ENCODE assay signal across 13 cellular contexts in genomic region chr1:223721658-223722606, GRCh38. TPM values are rescaled to one million over a fixed set of nuclear protein-coding genes. Genes with fewer than 3 reads are reported as not detected.
DNase-seq lines count a peak whose midpoint lies in the region; TF ChIP-seq lines count a peak whose summit lies in the region.
"Had no signal": no experiment of that assay in that cellular context is flagged by ENCODE, and none has a peak within 500 bp of the region (broad histone marks: within the 10 kb centered on the region; RNA-seq: fewer than 3 reads in every experiment).

No MANE protein-coding gene starts in this region.

- TF ChIP-seq CTCF in breast epithelium (IDR thresholded peaks at IDR 0.05) (no peak), tibial nerve (IDR thresholded peaks at IDR 0.05) (no peak)

- TF ChIP-seq EP300 in tibial nerve (IDR thresholded peaks at IDR 0.05): no peak

- H3K27me3 ChIP-seq in breast epithelium (no peaks in the 10 kb centered on the region), muscle layer of duodenum (ENCODE audit: low read depth, low read length) (no peaks in the 10 kb centered on the region), tibial nerve (no peaks in the 10 kb centered on the region)

- H3K27ac ChIP-seq in breast epithelium (peak overlapping the region; percentile 87 to 93), muscle layer of duodenum (ENCODE audit: low read length) (peak overlapping the region; percentile 78), tibial nerve (peak overlapping the region in 3 of 4 donors; percentile 50 to 71 (median 64))
- H3K27ac ChIP-seq: HL-60 had no signal

- H3K27me3 Mint-ChIP-seq in activated CD4-positive, alpha-beta memory T cell treated with anti-CD3 and anti-CD28 coated beads, Interleukin-2, amount 10 ng/mL, durations not matched to agents 7 days and 5 days: no peaks in the 10 kb centered on the region
- no peaks in the 10 kb centered on the region for H3K27me3 Mint-ChIP-seq in activated CD4-positive, alpha-beta memory T cell treated with anti-CD3 and anti-CD28 coated beads for 36 hours

- CTCF ChIA-PET in activated CD4-positive, alpha-beta memory T cell treated with anti-CD3 and anti-CD28 coated beads, Interleukin-2, amount 10 ng/mL, durations not matched to agents 7 days and 5 days (lab: Charles Lee): interaction anchor here (0.7 to 1.5 kb wide), 2 partner anchors 24 to 472 kb away, joined by 4 to 6 read pairs; no protein-coding TSS in a partner anchor
- CTCF ChIA-PET in activated CD4-positive, alpha-beta memory T cell treated with anti-CD3 and anti-CD28 coated beads for 36 hours (lab: Charles Lee): interaction anchor here (1.2 to 1.4 kb wide), 2 partner anchors 10 to 27 kb away, joined by 5 read pairs; partner anchors contain the start of gene CAPN2

- TF ChIP-seq POLR2A in breast epithelium (IDR thresholded peaks at IDR 0.05) (no peak), tibial nerve (IDR thresholded peaks at IDR 0.05) (no peak)

- peaks cover 90% of the 10 kb centered on the region for H3K36me3 Mint-ChIP-seq in activated CD4-positive, alpha-beta memory T cell treated with anti-CD3 and anti-CD28 coated beads, Interleukin-2, amount 10 ng/mL, durations not matched to agents 7 days and 5 days (ENCODE audit: low read depth)
- H3K36me3 Mint-ChIP-seq in activated CD4-positive, alpha-beta memory T cell treated with anti-CD3 and anti-CD28 coated beads for 36 hours: peaks cover 31% of the 10 kb centered on the region

- H3K36me3 ChIP-seq in breast epithelium: no peaks in the 10 kb centered on the region
- peaks cover 35 to 47% of the 10 kb centered on the region in 2 donors for H3K36me3 ChIP-seq in muscle layer of duodenum (ENCODE audit: control insufficient read depth in 1 of 2, insufficient read depth in 2 of 2, low read length in 2 of 2)
- peaks cover 0 to 74% (median 0%) of the 10 kb centered on the region in 3 donors for H3K36me3 ChIP-seq in tibial nerve

- H3K27ac Mint-ChIP-seq in activated CD4-positive, alpha-beta memory T cell treated with anti-CD3 and anti-CD28 coated beads, Interleukin-2, amount 10 ng/mL, durations not matched to agents 7 days and 5 days: peak overlapping the region; percentile 27
- no peak overlapping the region for H3K27ac Mint-ChIP-seq in activated CD4-positive, alpha-beta memory T cell treated with anti-CD3 and anti-CD28 coated beads for 36 hours

- no peaks in the 10 kb centered on the region for H3K9me3 ChIP-seq in breast epithelium
- H3K9me3 ChIP-seq in muscle layer of duodenum (ENCODE audit: control insufficient read depth in 1 of 2, low read length in 2 of 2): no peaks in the 10 kb centered on the region
- H3K9me3 ChIP-seq in tibial nerve: no peaks in the 10 kb centered on the region

- H3K4me1 ChIP-seq in breast epithelium (peaks cover 8 to 27% of the 10 kb centered on the region in 2 donors), muscle layer of duodenum (ENCODE audit: control insufficient read depth in 1 of 2, insufficient read depth in 2 of 2, low read length in 2 of 2) (peaks cover 14 to 31% of the 10 kb centered on the region in 2 donors), tibial nerve (peaks cover 0 to 77% (median 24%) of the 10 kb centered on the region in 4 donors)

- H3K4me3 ChIP-seq in breast epithelium: no peak overlapping the region
- H3K4me3 ChIP-seq in muscle layer of duodenum (ENCODE audit: low read depth in 1 of 2, low read length in 2 of 2): no peak overlapping the region
- no peak overlapping the region for H3K4me3 ChIP-seq in tibial nerve

- no peak overlapping the region for H3K4me3 Mint-ChIP-seq in activated CD4-positive, alpha-beta memory T cell treated with anti-CD3 and anti-CD28 coated beads, Interleukin-2, amount 10 ng/mL, durations not matched to agents 7 days and 5 days
- H3K4me3 Mint-ChIP-seq in activated CD4-positive, alpha-beta memory T cell treated with anti-CD3 and anti-CD28 coated beads for 36 hours: no peak overlapping the region

- POLR2A ChIA-PET in activated CD4-positive, alpha-beta memory T cell treated with anti-CD3 and anti-CD28 coated beads, Interleukin-2, amount 10 ng/mL, durations not matched to agents 7 days and 5 days (lab: Charles Lee): interaction anchor here (0.8 kb wide), 1 partner anchor 21 kb away, joined by 3 read pairs; no protein-coding TSS in a partner anchor
- POLR2A ChIA-PET in activated CD4-positive, alpha-beta memory T cell treated with anti-CD3 and anti-CD28 coated beads for 36 hours (lab: Charles Lee): no interaction called here

- DNase-seq in activated CD4-positive, alpha-beta memory T cell treated with anti-CD3 and anti-CD28 coated beads, Interleukin-2, amount 10 ng/mL, durations not matched to agents 7 days and 5 days: no peak
- no peak for DNase-seq in activated CD4-positive, alpha-beta memory T cell treated with anti-CD3 and anti-CD28 coated beads for 36 hours
- DNase-seq in breast epithelium (ENCODE audit: low spot score in 2 of 2) (no peak), tibial nerve (ENCODE audit: low spot score in 2 of 2) (no peak), AG08396 (ENCODE audit: low spot score) (no peak), hypothalamus (lab: John Stamatoyannopoulos, UW) (no peak), NCI-H1694 treated with DMSO at 0.1 percent for 48 hours (lab: John Stamatoyannopoulos, UW) (no peak)
- DNase-seq: activated naive CD4-positive, alpha-beta T cell treated with Interleukin-2 at 50 U/mL for 16 hours; NCI-H1048; NCI-H446 treated with DMSO at 0.1 percent for 48 hours; SHP77 treated with DMSO at 0.1 percent for 48 hours had no signal

- peaks cover 86% of the 10 kb centered on the region for H3K4me1 Mint-ChIP-seq in activated CD4-positive, alpha-beta memory T cell treated with anti-CD3 and anti-CD28 coated beads, Interleukin-2, amount 10 ng/mL, durations not matched to agents 7 days and 5 days
- H3K4me1 Mint-ChIP-seq in activated CD4-positive, alpha-beta memory T cell treated with anti-CD3 and anti-CD28 coated beads for 36 hours (ENCODE audit: low read depth): peaks cover 73% of the 10 kb centered on the region

- H3K9me3 Mint-ChIP-seq in activated CD4-positive, alpha-beta memory T cell treated with anti-CD3 and anti-CD28 coated beads, Interleukin-2, amount 10 ng/mL, durations not matched to agents 7 days and 5 days: no peaks in the 10 kb centered on the region
- no peaks in the 10 kb centered on the region for H3K9me3 Mint-ChIP-seq in activated CD4-positive, alpha-beta memory T cell treated with anti-CD3 and anti-CD28 coated beads for 36 hours

- intact Hi-C loops in activated CD4-positive, alpha-beta memory T cell treated with anti-CD3 and anti-CD28 coated beads for 36 hours (cut with micrococcal nuclease): no loop called here
- intact Hi-C loops in breast epithelium (cut with DNase I; ENCODE audit: low total_unique reads): no loop called here

- 85 to 88% methylated on average over 5 of the region's 5 CpGs for WGBS in tibial nerve, 2 donors

RNA-seq across cellular contexts. Expression of gene CAPN2, which starts 9.6 kb away (rescaled TPM):
- 100 to 1,000 TPM; 263 TPM for total RNA-seq in activated CD4-positive, alpha-beta memory T cell treated with anti-CD3 and anti-CD28 coated beads, Interleukin-2, amount 10 ng/mL, durations not matched to agents 7 days and 5 days
- total RNA-seq in activated CD4-positive, alpha-beta memory T cell treated with anti-CD3 and anti-CD28 coated beads for 36 hours: 10 to 100 TPM; 61.2 to 64.5 TPM
- 100 to 1,000 TPM; 162 to 192 (median 164) TPM for total RNA-seq in breast epithelium
- total RNA-seq in tibial nerve: 100 to 1,000 TPM; 160 to 207 (median 177) TPM

RNA-seq across cellular contexts. Expression of gene CAPN8, which starts 56.4 kb away (rescaled TPM):
- total RNA-seq in activated CD4-positive, alpha-beta memory T cell treated with anti-CD3 and anti-CD28 coated beads, Interleukin-2, amount 10 ng/mL, durations not matched to agents 7 days and 5 days: under 1 TPM in 1 of 2 experiments, not detected in 1; 0.13 TPM
- total RNA-seq in activated CD4-positive, alpha-beta memory T cell treated with anti-CD3 and anti-CD28 coated beads for 36 hours: not detected
- total RNA-seq in breast epithelium (10 to 100 TPM in 2 of 3 donors, under 1 TPM in 1; 0.32 to 83.9 (median 41.3) TPM), tibial nerve (not detected)
